8 cellular contexts compared by ENCODE assay signal in the genomic region with DNA sequence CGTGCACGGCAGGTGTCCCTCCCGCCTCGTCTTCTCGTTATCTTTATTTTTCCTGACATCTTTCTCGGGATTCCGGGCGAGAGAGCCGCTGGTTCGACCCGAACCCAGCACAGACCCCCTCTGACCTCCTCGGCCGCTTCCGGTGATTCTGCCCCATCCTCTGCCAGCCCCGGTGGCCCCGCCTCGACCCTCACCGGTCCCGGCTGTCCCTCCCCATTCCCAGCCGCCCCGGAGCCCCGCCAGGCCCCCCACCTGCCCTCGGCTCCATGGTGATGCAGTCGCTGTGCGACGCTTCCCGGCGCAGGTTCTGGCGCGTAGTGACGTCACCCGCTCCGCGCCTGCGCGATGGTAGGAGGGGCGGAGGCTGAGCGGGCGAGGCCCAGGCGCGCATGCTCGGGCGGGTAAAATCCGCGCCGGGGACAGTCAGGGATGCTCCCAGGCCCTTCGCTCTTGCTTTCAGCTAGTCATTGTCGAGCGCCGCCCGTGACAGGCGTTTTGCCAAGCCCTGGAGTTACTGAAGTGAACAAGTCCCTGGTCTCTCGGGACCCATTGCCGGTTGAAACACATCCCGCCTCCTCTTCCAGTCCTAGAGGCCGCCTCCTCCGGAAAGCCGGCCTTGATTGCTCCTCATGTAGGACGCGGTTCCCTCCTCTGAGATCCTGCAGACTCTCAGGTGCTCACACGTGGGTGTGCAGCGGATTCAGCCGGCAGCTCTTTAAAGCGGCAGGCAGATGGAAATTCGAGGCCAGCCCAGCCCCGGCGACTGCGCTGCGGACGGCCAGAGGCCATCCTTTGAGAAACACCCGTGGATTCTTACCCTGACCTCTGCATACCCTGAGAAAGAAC. TPM values are rescaled to one million over a fixed set of nuclear protein-coding genes. Genes with fewer than 3 reads are reported as not detected.
A peak's percentile ranks its signal among the peaks of the same experiment; 100 is the strongest.
DNase-seq lines count a peak whose midpoint lies in the region; ATAC-seq and FAIRE-seq lines count a peak whose summit lies in the region.

A gene with protein sequence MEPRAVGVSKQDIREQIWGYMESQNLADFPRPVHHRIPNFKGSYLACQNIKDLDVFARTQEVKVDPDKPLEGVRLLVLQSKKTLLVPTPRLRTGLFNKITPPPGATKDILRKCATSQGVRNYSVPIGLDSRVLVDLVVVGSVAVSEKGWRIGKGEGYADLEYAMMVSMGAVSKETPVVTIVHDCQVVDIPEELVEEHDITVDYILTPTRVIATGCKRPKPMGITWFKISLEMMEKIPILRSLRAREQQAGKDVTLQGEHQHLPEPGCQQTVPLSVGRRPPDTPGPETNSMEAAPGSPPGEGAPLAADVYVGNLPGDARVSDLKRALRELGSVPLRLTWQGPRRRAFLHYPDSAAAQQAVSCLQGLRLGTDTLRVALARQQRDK (minus strand): TSS at position 319 of the 846 bp plus-strand sequence. CDS start 51 bp downstream, at position 268.

- peak; percentile 100 for FAIRE-seq in urothelium cell line (lab: Jason Lieb, UNC)

- 6% methylated on average over 71 of the region's 71 CpGs for WGBS in right cardiac atrium

- no peaks in the 10 kb centered on the region for H3K9me3 ChIP-seq in right cardiac atrium (ENCODE audit: control insufficient read depth, low read length)

- H3K27me3 ChIP-seq in right cardiac atrium (ENCODE audit: control insufficient read depth, insufficient read depth) = no peaks in the 10 kb centered on the region

- intact Hi-C loops in T-helper 2 cell treated with Interferon-gamma antibody and Interleukin-4, amounts not matched to agents 100 ng/mL and 5 ng/mL, for 36 hours (cut with micrococcal nuclease) = loop anchor here (1.0 to 10.0 kb wide), 4 partner anchors 8 to 830 kb away; a partner anchor contains a TSS
- intact Hi-C loops in right cardiac atrium (cut with DNase I) = loop anchor here in 1 of 4 donors (10.0 kb wide), 1 partner anchor 810 kb away; no protein-coding TSS in a partner anchor

- ATAC-seq in GM18502 (IDR thresholded peaks at IDR 0.05; ENCODE audit: poor library complexity, unreplicated experiment) (peak; percentile 89), HG02885 (IDR thresholded peaks at IDR 0.05; ENCODE audit: poor library complexity, unreplicated experiment) (peak; percentile 92), right cardiac atrium (peak; percentile 97)

- DNase-seq in NCI-H187 treated with DMSO at 0.1 percent for 48 hours (lab: John Stamatoyannopoulos, UW) = peak; percentile 8
- peak in 57 of 58 donors; percentile 47 to 97 (median 85) for DNase-seq in anterior cingulate cortex (lab: John Stamatoyannopoulos, UW)
- peak; percentile 95 to 98 (median 97) for DNase-seq in right cardiac atrium
- peak; percentile 90 for DNase-seq in putamen (ENCODE audit: low spot score)
- peak; percentile 98 for DNase-seq in urothelium cell line (ENCODE audit: low spot score)

- H3K27ac ChIP-seq in right cardiac atrium (ENCODE audit: low read length) = peak within 1 kb of the TSS; percentile 53

- H3K4me1 ChIP-seq in right cardiac atrium (ENCODE audit: control insufficient read depth, insufficient read depth, low read length) = peaks cover 3% of the 10 kb centered on the region

- peak within 1 kb of the TSS; percentile 71 for H3K4me3 ChIP-seq in right cardiac atrium (ENCODE audit: low read length)

RNA-seq across cellular contexts. Expression of the gene that starts here (rescaled TPM):
- 22.7 and 25.7 TPM in 2 replicates for total RNA-seq in T-helper 2 cell treated with Interferon-gamma antibody and Interleukin-4, amounts not matched to agents 100 ng/mL and 5 ng/mL, for 36 hours
- 10 to 100 TPM in 3 of 4 donors, 1 to 10 TPM in 1; 9.0 to 14.7 (median 12.5) TPM for total RNA-seq in right cardiac atrium
- polyA plus RNA-seq in right cardiac atrium = 8.8 TPM

Comparison
In these comparisons a context has a peak if more than half of its experiments do, and no peak if none do; other contexts are left out.
1. Peak in every context shown above with its lines: DNase-seq, ATAC-seq, H3K4me3 ChIP-seq and H3K27ac ChIP-seq.
2. DNase-seq: peak in every context shown above with its lines; median percentile 98 in urothelium cell line; 97 in right cardiac atrium; 90 in putamen; 85 in anterior cingulate cortex; 8 in NCI-H187 treated with DMSO at 0.1 percent for 48 hours.